ENCODE assay signal across 16 cellular contexts in genomic region chr2:38719706-38720105, GRCh38. TPM values are rescaled to one million over a fixed set of nuclear protein-coding genes. Genes with fewer than 3 reads are reported as not detected.
DNase-seq lines count a peak whose midpoint lies in the region; ATAC-seq and TF ChIP-seq lines count a peak whose summit lies in the region.
"Had no signal": no experiment of that assay in that cellular context is flagged by ENCODE, and none has a peak within 500 bp of the region (broad histone marks: within the 10 kb centered on the region; RNA-seq: fewer than 3 reads in every experiment).

No MANE protein-coding gene starts in this region.

- CTCF ChIA-PET in PC-9 (lab: Charles Lee): no interaction called here

- in situ Hi-C loops in GM23248 (cut with MboI): loop anchor here (10.0 kb wide), 1 partner anchor 115 kb away; the partner anchor contains the start of gene HNRNPLL

- H3K9me2 ChIP-seq in GM23248 (ENCODE audit: insufficient read depth): no peaks in the 10 kb centered on the region
- no peaks in the 10 kb centered on the region for H3K9me2 ChIP-seq in PC-9 (ENCODE audit: insufficient read depth)
- H3K9me2 ChIP-seq in GM23338 (ENCODE audit: insufficient read depth): no peaks in the 10 kb centered on the region

- no peaks in the 10 kb centered on the region; the same call in 2 of the 3 replicates for H3K4me1 Mint-ChIP-seq in GM23338

- H3K79me2 ChIP-seq in GM23248 (ENCODE audit: insufficient read depth) (no peaks in the 10 kb centered on the region), PC-9 (ENCODE audit: low read depth) (no peaks in the 10 kb centered on the region), GM23338 (replicated peaks; ENCODE audit: insufficient read depth) (no peaks in the 10 kb centered on the region)

- H3K36me3 ChIP-seq in GM23248 (ENCODE audit: low read depth) (no peaks in the 10 kb centered on the region), PC-9 (ENCODE audit: low read depth) (no peaks in the 10 kb centered on the region), gastroesophageal sphincter (no peaks in the 10 kb centered on the region), thoracic aorta (peaks cover 5% of the 10 kb centered on the region), GM23338 (ENCODE audit: insufficient read depth) (no peaks in the 10 kb centered on the region)
- H3K36me3 ChIP-seq: Peyer's patch had no signal

- H3K4me3 ChIP-seq in GM23248 (no peak overlapping the region), PC-9 (no peak overlapping the region), gastroesophageal sphincter (no peak overlapping the region), thoracic aorta (no peak overlapping the region), GM23338 (no peak overlapping the region)
- H3K4me3 ChIP-seq: BLaER1 treated with 17β-estradiol and CSF1 and Interleukin-3, amounts not matched to agents 10 nM and 100 nM; Peyer's patch had no signal

- no peak for TF ChIP-seq POLR2A in gastroesophageal sphincter (IDR thresholded peaks at IDR 0.05)

- POLR2A ChIA-PET in PC-9 (lab: Charles Lee; ENCODE audit: unreplicated experiment): no interaction called here

- H4K20me1 ChIP-seq in GM23248 (ENCODE audit: insufficient read depth) (no peaks in the 10 kb centered on the region), PC-9 (ENCODE audit: insufficient read depth) (no peaks in the 10 kb centered on the region), GM23338 (replicated peaks; ENCODE audit: insufficient read depth) (no peaks in the 10 kb centered on the region)

- H3K4me1 ChIP-seq in GM23248 (ENCODE audit: insufficient read depth) (peaks cover 26% of the 10 kb centered on the region), PC-9 (replicated peaks; ENCODE audit: insufficient read depth) (peaks cover 41% of the 10 kb centered on the region), gastroesophageal sphincter (peaks cover 0 to 38% (median 3%) of the 10 kb centered on the region in 3 donors), thoracic aorta (ENCODE audit: control insufficient read depth in 1 of 2, low read depth in 2 of 2) (peaks cover 15 to 36% of the 10 kb centered on the region in 2 donors), GM23338 (ENCODE audit: insufficient read depth) (no peaks in the 10 kb centered on the region)
- H3K4me1 ChIP-seq: Peyer's patch had no signal

- H3K4me3 Mint-ChIP-seq in GM23338: no peak overlapping the region

- H3K9ac ChIP-seq in GM23248: no peak overlapping the region
- H3K9ac ChIP-seq: BLaER1 treated with 17β-estradiol and CSF1 and Interleukin-3, amounts not matched to agents 10 nM and 100 nM; KMS-11 had no signal

- H3K4me2 ChIP-seq in GM23248 (ENCODE audit: unreplicated experiment) (no peak overlapping the region), PC-9 (no peak overlapping the region), GM23338 (no peak overlapping the region)
- H3K4me2 ChIP-seq: KMS-11 had no signal

- H2AFZ ChIP-seq in GM23248 (no peak overlapping the region), PC-9 (no peak overlapping the region), GM23338 (no peak overlapping the region)

- ATAC-seq in gastroesophageal sphincter: no peak
- ATAC-seq in thoracic aorta (ENCODE audit: insufficient number of reproducible peaks, low FRiP score, low read depth): no peak
- ATAC-seq in GM23338: no peak

- H3K9me3 ChIP-seq in GM23248 (ENCODE audit: low read depth): no peaks in the 10 kb centered on the region
- H3K9me3 ChIP-seq in PC-9 (ENCODE audit: insufficient read depth, low read depth): no peaks in the 10 kb centered on the region
- H3K9me3 ChIP-seq in gastroesophageal sphincter: no peaks in the 10 kb centered on the region
- H3K9me3 ChIP-seq in thoracic aorta: no peaks in the 10 kb centered on the region
- H3K9me3 ChIP-seq: Peyer's patch had no signal

- TF ChIP-seq EP300 in gastroesophageal sphincter (IDR thresholded peaks at IDR 0.05): no peak

- no TSS peak for BruUV-seq in PC-9 (replicated peaks; lab: Mats Ljungman, UMichigan)

- intact Hi-C loops in PC-9 (cut with micrococcal nuclease; ENCODE audit: unreplicated experiment): loop anchor here (1.0 kb wide), 2 partner anchors 53 to 117 kb away; partner anchors contain the start of genes GALM and HNRNPLL

- no peak for TF ChIP-seq CTCF in PC-9 (conservative IDR thresholded peaks at IDR 0.05)
- TF ChIP-seq CTCF in gastroesophageal sphincter (IDR thresholded peaks at IDR 0.05): no peak
- no peak for TF ChIP-seq CTCF in thoracic aorta (IDR thresholded peaks at IDR 0.05)
- no peak for TF ChIP-seq CTCF in GM23338 (conservative IDR thresholded peaks at IDR 0.05; ENCODE audit: low read depth in 2 of 2)

- H3K27ac Mint-ChIP-seq in GM23338: no peak overlapping the region

- DNase-seq in GM23248 (no peak), PC-9 (no peak), thoracic aorta (ENCODE audit: low spot score) (no peak), GM23338 (ENCODE audit: low spot score) (no peak), KG1 (lab: John Stamatoyannopoulos, UW) (no peak), NK-92 (lab: John Stamatoyannopoulos, UW; ENCODE audit: unreplicated experiment) (no peak), SK-N-DZ (ENCODE audit: low spot score) (no peak)
- DNase-seq: DMS153, EL, NCI-H1092 treated with DMSO at 0.1 percent for 48 hours, NCI-H187 had no signal

- H3K27me3 Mint-ChIP-seq in GM23338 (ENCODE audit: insufficient read depth, low read depth, poor library complexity): peaks cover 5% of the 10 kb centered on the region

- H3F3A ChIP-seq in GM23248 (ENCODE audit: insufficient read depth) (peaks cover 17% of the 10 kb centered on the region), PC-9 (ENCODE audit: insufficient read depth, low read depth) (peaks cover 19% of the 10 kb centered on the region), GM23338 (replicated peaks; ENCODE audit: low read depth) (no peaks in the 10 kb centered on the region)

- no peaks in the 10 kb centered on the region for H3K36me3 Mint-ChIP-seq in GM23338 (ENCODE audit: low read depth)

- 95 to 98% methylated on average over 12 of the region's 12 CpGs for WGBS in GM23248 (ENCODE audit: low coverage in 1 of 2, low lambda C conversion rate in 2 of 2, missing lambda C conversion rate in 2 of 2), 2 experiments
- WGBS in gastroesophageal sphincter (ENCODE audit: low coverage in 1 of 2), 2 donors: 81 to 86% methylated on average over 6 to 9 of the region's 12 CpGs

- H3K9me3 Mint-ChIP-seq in GM23338: no peaks in the 10 kb centered on the region

- H3K27ac ChIP-seq in GM23248 (peak overlapping the region; percentile 84), PC-9 (peak overlapping the region; percentile 69; the same call in 1 of the 2 replicates), gastroesophageal sphincter (peak overlapping the region in 3 of 4 donors; percentile 47 to 70 (median 61)), thoracic aorta (peak overlapping the region; percentile 31 to 46), GM23338 (ENCODE audit: low read depth) (no peak overlapping the region)
- H3K27ac ChIP-seq: KMS-11 had no signal

- no peaks in the 10 kb centered on the region for H3K27me3 ChIP-seq in GM23248 (replicated peaks; ENCODE audit: insufficient read depth)
- no peaks in the 10 kb centered on the region for H3K27me3 ChIP-seq in PC-9 (ENCODE audit: insufficient read depth, low read depth)
- H3K27me3 ChIP-seq in gastroesophageal sphincter: no peaks in the 10 kb centered on the region
- no peaks in the 10 kb centered on the region for H3K27me3 ChIP-seq in thoracic aorta (replicated peaks; ENCODE audit: insufficient read depth)
- no peaks in the 10 kb centered on the region for H3K27me3 ChIP-seq in GM23338 (ENCODE audit: insufficient read depth)
- H3K27me3 ChIP-seq: Peyer's patch had no signal

TF ChIP-seq in GM23338, 12 proteins besides CTCF, POLR2A, EP300 and RAD21:
- TF ChIP-seq ZNF114 (CRISPR knock-in tag; IDR thresholded peaks at IDR 0.05) (no peak), NANOG (IDR thresholded peaks at IDR 0.05; ENCODE audit: borderline replicate concordance) (no peak), POLR2AphosphoS5 (IDR thresholded peaks at IDR 0.05; ENCODE audit: low read depth) (no peak), EZH2 (IDR thresholded peaks at IDR 0.05; ENCODE audit: low read depth, unreplicated experiment) (no peak)

RNA-seq across cellular contexts. Expression of gene SRSF7, which starts 31.5 kb away (rescaled TPM):
- total RNA-seq in GM23248 (2014; rRNA removed; shearing (Covaris generic)): 86.5 and 95.0 TPM in 2 replicates
- polyA plus RNA-seq in GM23248 (2016; fragmentation: Nextera tagmentation; extraction: Ambion mirVana) (156 TPM in 2 replicates), GM23338 (2016; fragmentation: Nextera tagmentation; extraction: Ambion mirVana) (534 and 572 TPM in 2 replicates)
- total RNA-seq in PC-9 (2021) (110 and 111 TPM in 2 replicates), gastroesophageal sphincter (100 to 1,000 TPM in 2 of 4 donors, 10 to 100 TPM in 2; 39.0 to 109 (median 73.4) TPM), thoracic aorta (100 to 1,000 TPM in 1 of 2 donors, 10 to 100 TPM in 1; 97.5 to 141 TPM)
- 251 and 274 TPM in 2 replicates for total RNA-seq in GM23338 (2014; rRNA removed; shearing (Covaris generic))
- polyA plus RNA-seq in SK-N-DZ (2014; cell fraction: cytosol; rRNA removed): 294 and 327 TPM in 2 replicates
- polyA plus RNA-seq in SK-N-DZ (2014; cell fraction: nucleus; rRNA removed): 723 and 849 TPM in 2 replicates

RNA-seq across cellular contexts. Expression of gene GALM, which starts 53.8 kb away (rescaled TPM):
- 8.6 and 10.8 TPM in 2 replicates for total RNA-seq in GM23248 (2014; rRNA removed; shearing (Covaris generic))
- polyA plus RNA-seq in GM23248 (2016; fragmentation: Nextera tagmentation; extraction: Ambion mirVana) (7.6 and 8.8 TPM in 2 replicates), GM23338 (2016; fragmentation: Nextera tagmentation; extraction: Ambion mirVana) (9.3 and 9.6 TPM in 2 replicates)
- total RNA-seq in PC-9 (2021) (26.3 and 27.7 TPM in 2 replicates), gastroesophageal sphincter (10 to 100 TPM in 3 of 4 donors, 1 to 10 TPM in 1; 9.2 to 17.1 (median 13.2) TPM), thoracic aorta (10 to 100 TPM; 19.5 to 25.1 TPM)
- total RNA-seq in GM23338 (2014; rRNA removed; shearing (Covaris generic)): 14.9 and 21.6 TPM in 2 replicates
- 9.1 and 14.8 TPM in 2 replicates for polyA plus RNA-seq in SK-N-DZ (2014; cell fraction: cytosol; rRNA removed)
- 0.50 and 5.3 TPM in 2 replicates for polyA plus RNA-seq in SK-N-DZ (2014; cell fraction: nucleus; rRNA removed)
- total RNA-seq: MCF 10A had no signal

RNA-seq across cellular contexts. Expression of gene GEMIN6, which starts 58.3 kb away (rescaled TPM):
- 5.2 and 15.3 TPM in 2 replicates for total RNA-seq in GM23248 (2014; rRNA removed; shearing (Covaris generic))
- polyA plus RNA-seq in GM23248 (2016; fragmentation: Nextera tagmentation; extraction: Ambion mirVana): 14.9 and 15.3 TPM in 2 replicates
- 15.9 and 19.1 TPM in 2 replicates for total RNA-seq in PC-9 (2021)
- total RNA-seq in gastroesophageal sphincter: 10 to 100 TPM in 1 of 4 donors, 1 to 10 TPM in 3; 5.9 to 11.2 (median 6.9) TPM
- total RNA-seq in thoracic aorta: 10 to 100 TPM in 1 of 2 donors, 1 to 10 TPM in 1; 7.7 to 10.6 TPM
- 11.8 and 12.5 TPM in 2 replicates for total RNA-seq in GM23338 (2014; rRNA removed; shearing (Covaris generic))
- polyA plus RNA-seq in GM23338 (2016; fragmentation: Nextera tagmentation; extraction: Ambion mirVana): 38.6 and 43.5 TPM in 2 replicates
- 17.3 and 23.6 TPM in 2 replicates for polyA plus RNA-seq in SK-N-DZ (2014; cell fraction: cytosol; rRNA removed)
- polyA plus RNA-seq in SK-N-DZ (2014; cell fraction: nucleus; rRNA removed): 11.0 and 13.0 TPM in 2 replicates
